Comparison of ENCODE assay signal across 15 cellular contexts in the genomic region with DNA sequence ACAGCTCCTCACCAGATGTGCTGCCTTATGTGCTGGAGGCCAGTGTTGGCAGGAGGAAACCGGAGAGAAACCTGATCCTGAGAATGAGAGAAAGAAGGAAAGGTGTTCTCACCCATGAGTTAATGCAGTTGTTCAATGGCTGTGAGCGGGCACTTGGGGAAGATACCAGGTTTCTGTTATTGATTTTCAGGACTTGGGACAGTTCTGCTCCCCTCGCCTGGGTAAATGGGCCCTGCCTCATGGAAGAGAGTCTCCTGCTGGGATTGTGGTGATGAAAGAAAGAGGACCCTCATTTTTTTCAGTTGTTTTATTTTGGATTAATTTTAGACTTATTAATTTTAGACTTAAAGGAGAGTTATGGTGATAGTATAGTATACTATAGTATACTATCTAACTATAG. TPM values are rescaled to one million over a fixed set of nuclear protein-coding genes. Genes with fewer than 3 reads are reported as not detected.
DNase-seq lines count a peak whose midpoint lies in the region; ATAC-seq and TF ChIP-seq lines count a peak whose summit lies in the region.
"Had no signal": no experiment of that assay in that cellular context is flagged by ENCODE, and none has a peak within 500 bp of the region (broad histone marks: within the 10 kb centered on the region; RNA-seq: fewer than 3 reads in every experiment).

No MANE protein-coding gene starts in this region.

- H3K36me3 ChIP-seq in GM23338 (ENCODE audit: insufficient read depth) = no peaks in the 10 kb centered on the region
- H3K36me3 ChIP-seq: BLaER1 had no signal

- H3K4me2 ChIP-seq in GM23338 = no peak overlapping the region
- H3K4me2 ChIP-seq: BLaER1 had no signal

- no peak for ATAC-seq in GM23338

- TF ChIP-seq CTCF in GM23338 (conservative IDR thresholded peaks at IDR 0.05; ENCODE audit: low read depth in 2 of 2) (no peak), GM10266 (IDR thresholded peaks at IDR 0.05; ENCODE audit: control insufficient read depth, insufficient read depth, low read depth, missing control alignments) (no peak)

- H4K20me1 ChIP-seq in GM23338 (replicated peaks; ENCODE audit: insufficient read depth) = no peaks in the 10 kb centered on the region
- H4K20me1 ChIP-seq: BLaER1 had no signal

- H3K27ac ChIP-seq in GM23338 (ENCODE audit: low read depth) = no peak overlapping the region
- H3K27ac ChIP-seq: BLaER1 had no signal

- no peak overlapping the region for H3K4me3 ChIP-seq in GM23338
- H3K4me3 ChIP-seq: BLaER1 had no signal

- peaks cover 11% of the 10 kb centered on the region for H3K9me3 Mint-ChIP-seq in GM23338

- H3K4me1 ChIP-seq in GM23338 (ENCODE audit: insufficient read depth) = no peaks in the 10 kb centered on the region
- H3K4me1 ChIP-seq: BLaER1 had no signal

- H3K27me3 Mint-ChIP-seq in GM23338 (ENCODE audit: insufficient read depth, low read depth, poor library complexity) = peaks cover 10% of the 10 kb centered on the region

- H3K79me2 ChIP-seq in GM23338 (replicated peaks; ENCODE audit: insufficient read depth) = no peaks in the 10 kb centered on the region

- H3K9me2 ChIP-seq in GM23338 (ENCODE audit: insufficient read depth) = peaks cover 14% of the 10 kb centered on the region

- DNase-seq in DMS 273 (lab: John Stamatoyannopoulos, UW; ENCODE audit: unreplicated experiment) (peak; percentile 60), GM23338 (ENCODE audit: low spot score) (no peak), NCI-H2171 treated with DMSO at 0.1 percent for 48 hours (lab: John Stamatoyannopoulos, UW) (peak; percentile 97), iPS-NIHi7 (ENCODE audit: extremely low spot score) (peak; percentile 25), GM10266 (ENCODE audit: extremely low spot score) (no peak), NCI-H748 (lab: John Stamatoyannopoulos, UW; ENCODE audit: unreplicated experiment) (no peak)
- no peak for DNase-seq in stimulated activated naive CD4-positive, alpha-beta T cell (lab: John Stamatoyannopoulos, UW)
- DNase-seq: AML-193, Calu3, DMS153, DND-41, GDM1, HCEC 1CT, KBM-7 had no signal

- H3K4me1 Mint-ChIP-seq in GM23338 = no peaks in the 10 kb centered on the region

- no peaks in the 10 kb centered on the region for H3F3A ChIP-seq in GM23338 (replicated peaks; ENCODE audit: low read depth)

- H3K4me3 Mint-ChIP-seq in GM23338 = no peak overlapping the region

- no peaks in the 10 kb centered on the region; the same call in 2 of the 3 replicates for H3K36me3 Mint-ChIP-seq in GM23338 (ENCODE audit: low read depth)

- H2AFZ ChIP-seq in GM23338 = no peak overlapping the region

- H3K27ac Mint-ChIP-seq in GM23338 = no peak overlapping the region

- no peaks in the 10 kb centered on the region for H3K27me3 ChIP-seq in GM23338 (ENCODE audit: insufficient read depth)
- H3K27me3 ChIP-seq: BLaER1 had no signal

TF ChIP-seq in GM23338, 12 proteins besides CTCF, POLR2A, EP300 and RAD21 (continues in another document):
- TF ChIP-seq, protein P1, sequence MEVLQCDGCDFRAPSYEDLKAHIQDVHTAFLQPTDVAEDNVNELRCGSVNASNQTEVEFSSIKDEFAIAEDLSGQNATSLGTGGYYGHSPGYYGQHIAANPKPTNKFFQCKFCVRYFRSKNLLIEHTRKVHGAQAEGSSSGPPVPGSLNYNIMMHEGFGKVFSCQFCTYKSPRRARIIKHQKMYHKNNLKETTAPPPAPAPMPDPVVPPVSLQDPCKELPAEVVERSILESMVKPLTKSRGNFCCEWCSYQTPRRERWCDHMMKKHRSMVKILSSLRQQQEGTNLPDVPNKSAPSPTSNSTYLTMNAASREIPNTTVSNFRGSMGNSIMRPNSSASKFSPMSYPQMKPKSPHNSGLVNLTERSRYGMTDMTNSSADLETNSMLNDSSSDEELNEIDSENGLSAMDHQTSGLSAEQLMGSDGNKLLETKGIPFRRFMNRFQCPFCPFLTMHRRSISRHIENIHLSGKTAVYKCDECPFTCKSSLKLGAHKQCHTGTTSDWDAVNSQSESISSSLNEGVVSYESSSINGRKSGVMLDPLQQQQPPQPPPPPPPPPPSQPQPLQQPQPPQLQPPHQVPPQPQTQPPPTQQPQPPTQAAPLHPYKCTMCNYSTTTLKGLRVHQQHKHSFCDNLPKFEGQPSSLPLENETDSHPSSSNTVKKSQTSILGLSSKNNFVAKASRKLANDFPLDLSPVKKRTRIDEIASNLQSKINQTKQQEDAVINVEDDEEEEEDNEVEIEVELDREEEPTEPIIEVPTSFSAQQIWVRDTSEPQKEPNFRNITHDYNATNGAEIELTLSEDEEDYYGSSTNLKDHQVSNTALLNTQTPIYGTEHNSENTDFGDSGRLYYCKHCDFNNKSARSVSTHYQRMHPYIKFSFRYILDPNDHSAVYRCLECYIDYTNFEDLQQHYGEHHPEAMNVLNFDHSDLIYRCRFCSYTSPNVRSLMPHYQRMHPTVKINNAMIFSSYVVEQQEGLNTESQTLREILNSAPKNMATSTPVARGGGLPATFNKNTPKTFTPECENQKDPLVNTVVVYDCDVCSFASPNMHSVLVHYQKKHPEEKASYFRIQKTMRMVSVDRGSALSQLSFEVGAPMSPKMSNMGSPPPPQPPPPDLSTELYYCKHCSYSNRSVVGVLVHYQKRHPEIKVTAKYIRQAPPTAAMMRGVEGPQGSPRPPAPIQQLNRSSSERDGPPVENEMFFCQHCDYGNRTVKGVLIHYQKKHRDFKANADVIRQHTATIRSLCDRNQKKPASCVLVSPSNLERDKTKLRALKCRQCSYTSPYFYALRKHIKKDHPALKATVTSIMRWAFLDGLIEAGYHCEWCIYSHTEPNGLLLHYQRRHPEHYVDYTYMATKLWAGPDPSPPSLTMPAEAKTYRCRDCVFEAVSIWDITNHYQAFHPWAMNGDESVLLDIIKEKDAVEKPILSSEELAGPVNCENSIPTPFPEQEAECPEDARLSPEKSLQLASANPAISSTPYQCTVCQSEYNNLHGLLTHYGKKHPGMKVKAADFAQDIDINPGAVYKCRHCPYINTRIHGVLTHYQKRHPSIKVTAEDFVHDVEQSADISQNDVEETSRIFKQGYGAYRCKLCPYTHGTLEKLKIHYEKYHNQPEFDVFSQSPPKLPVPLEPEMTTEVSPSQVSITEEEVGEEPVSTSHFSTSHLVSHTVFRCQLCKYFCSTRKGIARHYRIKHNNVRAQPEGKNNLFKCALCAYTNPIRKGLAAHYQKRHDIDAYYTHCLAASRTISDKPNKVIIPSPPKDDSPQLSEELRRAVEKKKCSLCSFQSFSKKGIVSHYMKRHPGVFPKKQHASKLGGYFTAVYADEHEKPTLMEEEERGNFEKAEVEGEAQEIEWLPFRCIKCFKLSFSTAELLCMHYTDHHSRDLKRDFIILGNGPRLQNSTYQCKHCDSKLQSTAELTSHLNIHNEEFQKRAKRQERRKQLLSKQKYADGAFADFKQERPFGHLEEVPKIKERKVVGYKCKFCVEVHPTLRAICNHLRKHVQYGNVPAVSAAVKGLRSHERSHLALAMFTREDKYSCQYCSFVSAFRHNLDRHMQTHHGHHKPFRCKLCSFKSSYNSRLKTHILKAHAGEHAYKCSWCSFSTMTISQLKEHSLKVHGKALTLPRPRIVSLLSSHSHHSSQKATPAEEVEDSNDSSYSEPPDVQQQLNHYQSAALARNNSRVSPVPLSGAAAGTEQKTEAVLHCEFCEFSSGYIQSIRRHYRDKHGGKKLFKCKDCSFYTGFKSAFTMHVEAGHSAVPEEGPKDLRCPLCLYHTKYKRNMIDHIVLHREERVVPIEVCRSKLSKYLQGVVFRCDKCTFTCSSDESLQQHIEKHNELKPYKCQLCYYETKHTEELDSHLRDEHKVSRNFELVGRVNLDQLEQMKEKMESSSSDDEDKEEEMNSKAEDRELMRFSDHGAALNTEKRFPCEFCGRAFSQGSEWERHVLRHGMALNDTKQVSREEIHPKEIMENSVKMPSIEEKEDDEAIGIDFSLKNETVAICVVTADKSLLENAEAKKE (CRISPR knock-in tag; IDR thresholded peaks at IDR 0.05) = no peak
- no peak for TF ChIP-seq ZNF114 (CRISPR knock-in tag; IDR thresholded peaks at IDR 0.05)
- TF ChIP-seq STAT1 (IDR thresholded peaks at IDR 0.05; ENCODE audit: unreplicated experiment) = no peak
- TF ChIP-seq, protein P2, sequence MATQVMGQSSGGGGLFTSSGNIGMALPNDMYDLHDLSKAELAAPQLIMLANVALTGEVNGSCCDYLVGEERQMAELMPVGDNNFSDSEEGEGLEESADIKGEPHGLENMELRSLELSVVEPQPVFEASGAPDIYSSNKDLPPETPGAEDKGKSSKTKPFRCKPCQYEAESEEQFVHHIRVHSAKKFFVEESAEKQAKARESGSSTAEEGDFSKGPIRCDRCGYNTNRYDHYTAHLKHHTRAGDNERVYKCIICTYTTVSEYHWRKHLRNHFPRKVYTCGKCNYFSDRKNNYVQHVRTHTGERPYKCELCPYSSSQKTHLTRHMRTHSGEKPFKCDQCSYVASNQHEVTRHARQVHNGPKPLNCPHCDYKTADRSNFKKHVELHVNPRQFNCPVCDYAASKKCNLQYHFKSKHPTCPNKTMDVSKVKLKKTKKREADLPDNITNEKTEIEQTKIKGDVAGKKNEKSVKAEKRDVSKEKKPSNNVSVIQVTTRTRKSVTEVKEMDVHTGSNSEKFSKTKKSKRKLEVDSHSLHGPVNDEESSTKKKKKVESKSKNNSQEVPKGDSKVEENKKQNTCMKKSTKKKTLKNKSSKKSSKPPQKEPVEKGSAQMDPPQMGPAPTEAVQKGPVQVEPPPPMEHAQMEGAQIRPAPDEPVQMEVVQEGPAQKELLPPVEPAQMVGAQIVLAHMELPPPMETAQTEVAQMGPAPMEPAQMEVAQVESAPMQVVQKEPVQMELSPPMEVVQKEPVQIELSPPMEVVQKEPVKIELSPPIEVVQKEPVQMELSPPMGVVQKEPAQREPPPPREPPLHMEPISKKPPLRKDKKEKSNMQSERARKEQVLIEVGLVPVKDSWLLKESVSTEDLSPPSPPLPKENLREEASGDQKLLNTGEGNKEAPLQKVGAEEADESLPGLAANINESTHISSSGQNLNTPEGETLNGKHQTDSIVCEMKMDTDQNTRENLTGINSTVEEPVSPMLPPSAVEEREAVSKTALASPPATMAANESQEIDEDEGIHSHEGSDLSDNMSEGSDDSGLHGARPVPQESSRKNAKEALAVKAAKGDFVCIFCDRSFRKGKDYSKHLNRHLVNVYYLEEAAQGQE (IDR thresholded peaks at IDR 0.05; ENCODE audit: unreplicated experiment) = peak; percentile 43
- TF ChIP-seq POLR2AphosphoS5 (IDR thresholded peaks at IDR 0.05; ENCODE audit: low read depth) = no peak
- no peak for TF ChIP-seq EZH2phosphoT487 (IDR thresholded peaks at IDR 0.05; ENCODE audit: unreplicated experiment)
- TF ChIP-seq, protein P3, sequence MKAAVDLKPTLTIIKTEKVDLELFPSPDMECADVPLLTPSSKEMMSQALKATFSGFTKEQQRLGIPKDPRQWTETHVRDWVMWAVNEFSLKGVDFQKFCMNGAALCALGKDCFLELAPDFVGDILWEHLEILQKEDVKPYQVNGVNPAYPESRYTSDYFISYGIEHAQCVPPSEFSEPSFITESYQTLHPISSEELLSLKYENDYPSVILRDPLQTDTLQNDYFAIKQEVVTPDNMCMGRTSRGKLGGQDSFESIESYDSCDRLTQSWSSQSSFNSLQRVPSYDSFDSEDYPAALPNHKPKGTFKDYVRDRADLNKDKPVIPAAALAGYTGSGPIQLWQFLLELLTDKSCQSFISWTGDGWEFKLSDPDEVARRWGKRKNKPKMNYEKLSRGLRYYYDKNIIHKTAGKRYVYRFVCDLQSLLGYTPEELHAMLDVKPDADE (IDR thresholded peaks at IDR 0.05) = no peak

RNA-seq across cellular contexts. Expression of a gene that starts 59.5 kb away (rescaled TPM):
- 0.50 and 1.9 TPM in 2 replicates for total RNA-seq in GM23338 (2014; rRNA removed; shearing (Covaris generic))
- polyA plus RNA-seq in GM23338 (2016; fragmentation: Nextera tagmentation; extraction: Ambion mirVana) = 0.24 TPM in 1 of 2 replicates, not detected in the other
- total RNA-seq: Calu3 had no signal

Comparison
In these comparisons a context has a peak if more than half of its experiments do, and no peak if none do; other contexts are left out.
1. DNase-seq: peak in DMS 273 (single experiment), NCI-H2171 treated with DMSO at 0.1 percent for 48 hours (single experiment) and iPS-NIHi7 (single experiment); none in GM23338 (single experiment), GM10266 (single experiment), stimulated activated naive CD4-positive, alpha-beta T cell (0 of 6) and NCI-H748 (single experiment).